ENCODE assay signal across 1 cellular context in the genomic region with DNA sequence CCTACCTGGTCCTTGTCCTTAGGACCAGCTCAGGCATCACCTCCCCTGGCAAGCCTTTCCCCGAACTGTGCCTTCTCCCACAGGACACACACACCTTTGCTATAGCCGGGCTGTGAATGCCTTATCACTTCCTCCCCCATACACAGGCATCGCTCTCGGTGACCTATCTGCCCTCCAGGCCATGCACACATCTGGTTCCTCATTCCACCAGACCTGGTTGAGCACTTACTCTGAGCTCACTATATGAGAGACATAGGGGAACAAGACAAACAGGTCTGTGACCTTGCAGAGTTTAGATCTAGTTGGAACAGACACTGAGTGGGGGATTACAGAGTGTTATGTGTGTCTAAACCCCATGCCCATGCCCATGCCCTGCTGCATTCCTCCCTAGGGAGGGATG.
TF ChIP-seq lines count a peak whose summit lies in the region.

No MANE protein-coding gene starts in this region.

TF ChIP-seq in H1, 55 proteins besides CTCF, POLR2A, EP300 and RAD21:
- TF ChIP-seq BACH1 (IDR thresholded peaks at IDR 0.05; ENCODE audit: low read length): no peak
- TF ChIP-seq EGR1 (IDR thresholded peaks at IDR 0.05; ENCODE audit: borderline replicate concordance, low read depth, low read length): no peak
- TF ChIP-seq RNF2 (IDR thresholded peaks at IDR 0.05; ENCODE audit: borderline replicate concordance, low read depth, low read length, missing control alignments, poor library complexity, severe bottlenecking): no peak
- no peak for TF ChIP-seq SP4 (IDR thresholded peaks at IDR 0.05; ENCODE audit: low read length)
- no peak for TF ChIP-seq KDM1A (IDR thresholded peaks at IDR 0.05; ENCODE audit: borderline replicate concordance, low read length)
- TF ChIP-seq HDAC6 (IDR thresholded peaks at IDR 0.05; ENCODE audit: low read depth, low read length): no peak
- TF ChIP-seq TAF1 (IDR thresholded peaks at IDR 0.05; ENCODE audit: low read depth, low read length): no peak
TF ChIP-seq in H1: peak in this region for 0.
